ENCODE assay signal across 11 cellular contexts in the genomic region with DNA sequence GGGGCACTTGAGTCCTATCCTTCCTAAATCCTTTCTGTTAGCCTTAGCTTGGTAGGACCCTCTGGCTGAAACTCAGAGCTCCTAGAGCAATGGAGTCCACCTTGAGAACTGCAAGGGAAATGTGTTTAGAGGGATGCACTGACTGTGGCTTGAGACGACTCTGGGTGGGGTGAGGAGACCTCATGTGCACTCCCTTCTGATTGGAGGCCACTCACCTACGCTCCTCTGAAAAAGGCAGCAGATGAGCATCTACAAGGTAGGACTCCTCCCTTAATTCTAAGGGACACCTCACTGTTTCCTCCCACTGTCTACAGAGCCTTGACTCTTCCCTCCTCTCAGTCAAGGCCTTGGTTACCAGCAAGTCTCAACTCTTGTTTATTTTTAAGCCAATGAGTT. TPM values are rescaled to one million over a fixed set of nuclear protein-coding genes. Genes with fewer than 3 reads are reported as not detected.
A peak's percentile ranks its signal among the peaks of the same experiment; 100 is the strongest.
DNase-seq lines count a peak whose midpoint lies in the region; ATAC-seq and TF ChIP-seq lines count a peak whose summit lies in the region.
"Had no signal": no experiment of that assay in that cellular context is flagged by ENCODE, and none has a peak within 500 bp of the region (broad histone marks: within the 10 kb centered on the region; RNA-seq: fewer than 3 reads in every experiment).

No MANE protein-coding gene starts in this region.

- H2AFZ ChIP-seq in Loucy (ENCODE audit: low read length), result no peak overlapping the region

- peaks cover 65% of the 10 kb centered on the region for H3K4me1 Mint-ChIP-seq in neural crest cell

- H3K4me2 ChIP-seq in Loucy (ENCODE audit: low read depth, low read length, poor library complexity, severe bottlenecking), result peak overlapping the region; percentile 82

- H3K36me3 Mint-ChIP-seq in neural crest cell (ENCODE audit: low read depth), result no peaks in the 10 kb centered on the region

- H3K4me3 ChIP-seq in BE2C (ENCODE audit: low read depth, low read length) (peak overlapping the region; percentile 65; the same call in 1 of the 2 replicates), Loucy (ENCODE audit: low read length, poor library complexity, severe bottlenecking) (peak overlapping the region; percentile 93), choroid plexus epithelial cell (ENCODE audit: low read depth, low read length) (peak overlapping the region; percentile 66)

- ATAC-seq in HG03521 (IDR thresholded peaks at IDR 0.05; ENCODE audit: unreplicated experiment), result no peak
- ATAC-seq: heart left ventricle had no signal

- TF ChIP-seq CTCF in BE2C (IDR thresholded peaks at IDR 0.05; ENCODE audit: low read depth, low read length), result no peak
- no peak for TF ChIP-seq CTCF in Loucy (conservative IDR thresholded peaks at IDR 0.05; ENCODE audit: low read length)
- no peak for TF ChIP-seq CTCF in choroid plexus epithelial cell (conservative IDR thresholded peaks at IDR 0.05; ENCODE audit: low read depth, low read length)
- no peak for TF ChIP-seq CTCF in neural crest cell (conservative IDR thresholded peaks at IDR 0.05)

- peaks cover 2% of the 10 kb centered on the region for H3K27me3 Mint-ChIP-seq in neural crest cell (ENCODE audit: low read depth)

- DNase-seq in BE2C (no peak), choroid plexus epithelial cell (ENCODE audit: low read depth) (no peak), neural crest cell (ENCODE audit: low read depth, low spot score) (no peak), mucosa of gallbladder (ENCODE audit: low spot score) (no peak), epidermal melanocyte (ENCODE audit: insufficient read length, low spot score) (no peak), DMS 273 (lab: John Stamatoyannopoulos, UW; ENCODE audit: unreplicated experiment) (no peak)
- DNase-seq: GDM1; heart left ventricle; stimulated activated CD4-positive, alpha-beta T cell treated with anti-CD3 and anti-CD28 coated beads, Interleukin-12 subunit alpha, Interleukin-12 subunit beta, amount 100 ng/mL, for 4 hours had no signal

- H4K20me1 ChIP-seq in Loucy (ENCODE audit: insufficient read depth, low read length, poor library complexity, severe bottlenecking), result no peaks in the 10 kb centered on the region

- H3K9ac ChIP-seq in Loucy (ENCODE audit: low read depth, low read length, poor library complexity, severe bottlenecking), result peak overlapping the region; percentile 61

- peak overlapping the region; percentile 98 for H3K4me3 Mint-ChIP-seq in neural crest cell

- peaks cover 28% of the 10 kb centered on the region for H3K79me2 ChIP-seq in Loucy (ENCODE audit: insufficient read depth, low read length)

- H3K27ac Mint-ChIP-seq in neural crest cell (ENCODE audit: unreplicated experiment), result no peak overlapping the region

- H3K27me3 ChIP-seq in BE2C, result no peaks in the 10 kb centered on the region
- H3K27me3 ChIP-seq in Loucy (ENCODE audit: insufficient read depth, low read length, poor library complexity, severe bottlenecking), result no peaks in the 10 kb centered on the region
- H3K27me3 ChIP-seq: heart left ventricle had no signal

- H3K9me3 ChIP-seq in BE2C (no peaks in the 10 kb centered on the region), Loucy (ENCODE audit: insufficient read depth, low read depth, low read length) (no peaks in the 10 kb centered on the region)
- H3K9me3 ChIP-seq: heart left ventricle had no signal

- no peaks in the 10 kb centered on the region for H3K9me3 Mint-ChIP-seq in neural crest cell

- no peaks in the 10 kb centered on the region for H3F3A ChIP-seq in Loucy (ENCODE audit: low read depth)

- H3K36me3 ChIP-seq in BE2C (no peaks in the 10 kb centered on the region), Loucy (ENCODE audit: insufficient read depth, low read length) (no peaks in the 10 kb centered on the region)
- H3K36me3 ChIP-seq: heart left ventricle had no signal

- no peaks in the 10 kb centered on the region for H3K9me2 ChIP-seq in Loucy (replicated peaks; ENCODE audit: low read depth, low read length)

- H3K4me1 ChIP-seq in BE2C, result peaks cover 14% of the 10 kb centered on the region
- H3K4me1 ChIP-seq in Loucy (ENCODE audit: insufficient read depth, low read length, poor library complexity, severe bottlenecking), result peaks cover 51% of the 10 kb centered on the region

RNA-seq across cellular contexts. Expression of a gene that starts 1.0 kb away (rescaled TPM):
- polyA plus RNA-seq in BE2C (2012; ENCODE audit: insufficient read depth, insufficient read length, low read depth), result 61.5 TPM
- total RNA-seq in neural crest cell (32.9 and 33.0 TPM in 2 replicates), mucosa of gallbladder (29.2 TPM)

RNA-seq across cellular contexts. Expression of a gene that starts 2.9 kb away (rescaled TPM):
- polyA plus RNA-seq in BE2C (2012; ENCODE audit: insufficient read depth, insufficient read length, low read depth), result 188 TPM
- total RNA-seq in neural crest cell (66.6 and 73.1 TPM in 2 replicates), mucosa of gallbladder (33.3 TPM)

RNA-seq across cellular contexts. Expression of a gene that starts 9.1 kb away (rescaled TPM):
- 4.2 TPM for polyA plus RNA-seq in BE2C (2012; ENCODE audit: insufficient read depth, insufficient read length, low read depth)
- total RNA-seq in neural crest cell (0.73 TPM in 1 of 2 replicates, not detected in the other), mucosa of gallbladder (not detected)
- total RNA-seq: heart left ventricle had no signal
- polyA plus RNA-seq: heart left ventricle had no signal

RNA-seq across cellular contexts. Expression of a gene that starts 46.3 kb away (rescaled TPM):
- 985 TPM for polyA plus RNA-seq in BE2C (2012; ENCODE audit: insufficient read depth, insufficient read length, low read depth)
- 1,351 and 1,375 TPM in 2 replicates for total RNA-seq in neural crest cell
- 713 TPM for total RNA-seq in mucosa of gallbladder

RNA-seq across cellular contexts. Expression of a gene that starts 56.7 kb away (rescaled TPM):
- polyA plus RNA-seq in BE2C (2012; ENCODE audit: insufficient read depth, insufficient read length, low read depth), result 99.5 TPM
- total RNA-seq in neural crest cell (82.8 and 89.1 TPM in 2 replicates), mucosa of gallbladder (326 TPM)
